In the genomic region with DNA sequence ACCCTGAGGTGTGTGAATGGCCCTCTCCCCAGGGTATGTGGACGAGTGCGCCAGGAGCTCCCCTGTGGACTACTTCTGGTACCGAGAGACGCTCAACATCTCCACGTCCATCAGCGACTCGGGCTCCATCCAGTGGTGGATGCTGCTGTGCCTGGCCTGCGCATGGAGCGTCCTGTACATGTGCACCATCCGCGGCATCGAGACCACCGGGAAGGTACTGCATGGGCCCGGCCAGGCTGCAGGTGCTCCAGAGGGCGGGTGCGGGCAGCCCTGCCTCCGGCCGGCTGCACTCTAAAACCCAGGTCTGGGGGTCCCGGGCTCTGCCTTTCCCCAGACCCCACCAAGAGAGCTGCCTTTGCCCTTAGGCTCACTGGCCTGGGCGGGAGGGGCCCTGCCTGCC, we compare ENCODE assay signal across 19 cellular contexts. TPM values are rescaled to one million over a fixed set of nuclear protein-coding genes. Genes with fewer than 3 reads are reported as not detected.
DNase-seq lines count a peak whose midpoint lies in the region; ATAC-seq, FAIRE-seq and TF ChIP-seq lines count a peak whose summit lies in the region.
"Had no signal": no experiment of that assay in that cellular context is flagged by ENCODE, and none has a peak within 500 bp of the region (broad histone marks: within the 10 kb centered on the region; RNA-seq: fewer than 3 reads in every experiment).

No MANE protein-coding gene starts in this region.

- H3K4me3 ChIP-seq in RWPE2 (ENCODE audit: severe bottlenecking) (no peak overlapping the region), HepG2 (replicated peaks in 1 of 3; ENCODE audit: insufficient read depth in 1 of 3, low read depth in 2 of 3, low read length in 3 of 3) (no peak overlapping the region), spleen (no peak overlapping the region)
- H3K4me3 ChIP-seq: GM23338 had no signal

- H3K9ac ChIP-seq in HepG2 (ENCODE audit: insufficient read depth, low read depth, low read length): no peak overlapping the region

- TF ChIP-seq RAD21 in HepG2 (CRISPR knock-in tag; IDR thresholded peaks at IDR 0.05): no peak

- no peak for TF ChIP-seq EP300 in HepG2 (IDR thresholded peaks at IDR 0.05; ENCODE audit: low read depth in 2 of 2, low read length in 2 of 2)
- no peak for TF ChIP-seq EP300 in HepG2 (CRISPR knock-in tag; IDR thresholded peaks at IDR 0.05; ENCODE audit: borderline replicate concordance)

- TF ChIP-seq POLR2A in HepG2 (IDR thresholded peaks at IDR 0.05; ENCODE audit: insufficient read depth in 1 of 2, low read depth in 2 of 2, low read length in 2 of 2) (no peak), spleen (IDR thresholded peaks at IDR 0.05) (no peak)

- CTCF ChIA-PET in HepG2 (lab: Yijun Ruan, JAX; ENCODE audit: low intra/inter-chr PET ratio, low total read pairs): no interaction called here

- H3K4me2 ChIP-seq in HepG2 (ENCODE audit: low read depth, low read length): no peak overlapping the region
- H3K4me2 ChIP-seq: GM23338 had no signal

- POLR2A ChIA-PET in HepG2 (lab: Yijun Ruan, JAX): no interaction called here

- H3K79me2 ChIP-seq in HepG2 (ENCODE audit: insufficient read depth, low read length): no peaks in the 10 kb centered on the region

- H3K9me3 ChIP-seq in RWPE2 (ENCODE audit: severe bottlenecking) (no peaks in the 10 kb centered on the region), HepG2 (ENCODE audit: low read length) (no peaks in the 10 kb centered on the region), spleen (peaks cover 0 to 5% (median 0%) of the 10 kb centered on the region in 8 donors)

- ATAC-seq in RWPE2 (ENCODE audit: low read depth) (no peak), HepG2 (no peak), sciatic nerve (no peak), HG02885 (IDR thresholded peaks at IDR 0.05; ENCODE audit: poor library complexity, unreplicated experiment) (no peak)
- ATAC-seq: CD8-positive, alpha-beta T cell; GM23338 had no signal

- intact Hi-C loops in HepG2 (cut with micrococcal nuclease; ENCODE audit: unreplicated experiment): no loop called here
- intact Hi-C loops in spleen (cut with DNase I; ENCODE audit: low total_unique reads): no loop called here
- intact Hi-C loops in sciatic nerve (cut with DNase I): no loop called here

- no peak overlapping the region for H3K27ac ChIP-seq in 22Rv1
- H3K27ac ChIP-seq in RWPE2 (ENCODE audit: poor library complexity, severe bottlenecking): no peak overlapping the region
- no peak overlapping the region for H3K27ac ChIP-seq in HepG2 (ENCODE audit: extremely low read length, insufficient read depth, low read length)
- no peak overlapping the region for H3K27ac ChIP-seq in spleen

- whole genome bisulfite sequencing in HepG2 (ENCODE audit: low lambda C conversion rate): 56% methylated on average over 8 of the region's 20 CpGs
- 90 to 100% (median 92%) methylated on average over 7 to 20 of the region's 20 CpGs for WGBS in spleen, 5 donors

- BruUV-seq in HepG2 (replicated peaks; lab: Mats Ljungman, UMichigan): no TSS peak

- H3K36me3 ChIP-seq in RWPE2 (ENCODE audit: low read depth) (no peaks in the 10 kb centered on the region), HepG2 (replicated peaks in 1 of 2; ENCODE audit: control insufficient read depth in 1 of 2, insufficient read depth in 2 of 2, low read length in 2 of 2) (no peaks in the 10 kb centered on the region), spleen (no peaks in the 10 kb centered on the region)

- TF ChIP-seq CTCF in 22Rv1 (IDR thresholded peaks at IDR 0.05): peak; percentile 11; the same call in 1 of the 2 replicates
- no peak for TF ChIP-seq CTCF in RWPE2 (IDR thresholded peaks at IDR 0.05; ENCODE audit: poor library complexity, severe bottlenecking)
- peak; percentile 30; the same call in 1 of the 2 replicates for TF ChIP-seq CTCF in HepG2 (CRISPR knock-in tag; IDR thresholded peaks at IDR 0.05)
- no peak for TF ChIP-seq CTCF in spleen (IDR thresholded peaks at IDR 0.05 in 8 of 11, conservative IDR thresholded peaks at IDR 0.05 in 3 of 11)

- H3K4me1 ChIP-seq in RWPE2 (ENCODE audit: insufficient read depth, poor library complexity, severe bottlenecking) (no peaks in the 10 kb centered on the region), HepG2 (ENCODE audit: insufficient read depth, low read length) (no peaks in the 10 kb centered on the region), spleen (no peaks in the 10 kb centered on the region)

- FAIRE-seq in HepG2 (lab: Jason Lieb, UNC): no peak
- FAIRE-seq: D721Med, G401.6 had no signal

- in situ Hi-C loops in HepG2 (cut with HindIII; ENCODE audit: extremely low pct_ligation_motif_present, low pct_unique_long_range_greater_than_20kb): no loop called here

- H4K20me1 ChIP-seq in HepG2 (ENCODE audit: insufficient read depth, low read length): no peaks in the 10 kb centered on the region

- DNase-seq in RWPE2 (ENCODE audit: low spot score) (peak; percentile 68), HepG2 (ENCODE audit: low spot score) (no peak), spleen (peak; percentile 54), sciatic nerve (ENCODE audit: low spot score) (no peak)
- DNase-seq: CD8-positive, alpha-beta T cell; COR-L47; DMS153; DMS79 treated with DMSO at 0.1 percent for 48 hours; EL; H9 had no signal

- no peak overlapping the region for H2AFZ ChIP-seq in HepG2 (ENCODE audit: low read length)
- H2AFZ ChIP-seq: GM23338 had no signal

- no peaks in the 10 kb centered on the region for H3K27me3 ChIP-seq in RWPE2 (ENCODE audit: insufficient read depth, poor library complexity, severe bottlenecking)
- H3K27me3 ChIP-seq in HepG2 (ENCODE audit: control insufficient read depth in 1 of 2, insufficient read depth in 2 of 2, low read length in 2 of 2): peaks cover 13 to 28% of the 10 kb centered on the region in 2 experiments; a peak in 4 of 5 replicates
- H3K27me3 ChIP-seq in spleen (replicated peaks in 1 of 7): peaks cover 0 to 47% (median 0%) of the 10 kb centered on the region in 7 donors

TF ChIP-seq in HepG2, 621 proteins besides CTCF, POLR2A, EP300 and RAD21 (continues in another document):
- no peak for TF ChIP-seq ZNF430 (CRISPR knock-in tag; IDR thresholded peaks at IDR 0.05)
- no peak for TF ChIP-seq RCOR2 (CRISPR knock-in tag; IDR thresholded peaks at IDR 0.05)
- TF ChIP-seq ZKSCAN1 (IDR thresholded peaks at IDR 0.05; ENCODE audit: low read length): no peak
- no peak for TF ChIP-seq ZNF256 (CRISPR knock-in tag; conservative IDR thresholded peaks at IDR 0.05)
- TF ChIP-seq ZMYM3 (CRISPR knock-in tag; IDR thresholded peaks at IDR 0.05): no peak

RNA-seq across cellular contexts. Expression of a gene that starts 10.9 kb away (rescaled TPM):
- total RNA-seq in HepG2 (2016; rRNA removed; fragmentation: Illumina TruSeq; extraction: Trizol) (0.02 TPM in 1 of 2 replicates, not detected in the other), spleen (under 1 TPM in 1 of 7 donors, not detected in 6; 0.50 TPM), sciatic nerve (0.09 TPM)
- total RNA-seq in HepG2 (2016; cell fraction: cytosol; rRNA removed; fragmentation: Illumina TruSeq; extraction: Trizol; ENCODE audit: low read depth): not detected in 2 replicates
- total RNA-seq in HepG2 (2016; cell fraction: insoluble cytoplasmic fraction; rRNA removed; fragmentation: Illumina TruSeq; extraction: Trizol): 0.06 TPM in 1 of 2 replicates, not detected in the other
- not detected in 2 replicates for total RNA-seq in HepG2 (2016; cell fraction: membrane; rRNA removed; fragmentation: Illumina TruSeq; extraction: Trizol)
- total RNA-seq in HepG2 (2016; cell fraction: nucleus; rRNA removed; fragmentation: Illumina TruSeq; extraction: Trizol): not detected in 2 replicates
- polyA plus RNA-seq in HepG2 (2011; rRNA removed) (0.01 TPM in 1 of 2 replicates, not detected in the other), spleen (under 1 TPM in 1 of 3 donors, not detected in 2; under 0.01 TPM)
- 0.01 TPM in 1 of 2 replicates, not detected in the other for polyA plus RNA-seq in HepG2 (2011; cell fraction: cytosol; rRNA removed)
- polyA plus RNA-seq in HepG2 (2011; cell fraction: nucleus; rRNA removed): 0.06 and 0.07 TPM in 2 replicates
- not detected in 2 replicates for polyA plus RNA-seq in HepG2 (2012)
- not detected in 2 replicates for polyA plus RNA-seq in HepG2 (2016; cell fraction: cytosol; fragmentation: Illumina TruSeq; extraction: Trizol; ENCODE audit: low read depth)
- not detected in 2 replicates for polyA plus RNA-seq in HepG2 (2016; cell fraction: insoluble cytoplasmic fraction; fragmentation: Illumina TruSeq; extraction: Trizol; ENCODE audit: low read depth)
- polyA plus RNA-seq in HepG2 (2016; cell fraction: membrane; fragmentation: Illumina TruSeq; extraction: Trizol; ENCODE audit: low read depth): not detected in 2 replicates
- 0.08 TPM in 1 of 2 replicates, not detected in the other for polyA plus RNA-seq in HepG2 (2016; cell fraction: nucleus; fragmentation: Illumina TruSeq; extraction: Trizol; ENCODE audit: insufficient read depth, low read depth)
- 0.02 and 0.12 TPM in 2 replicates for polyA minus RNA-seq in HepG2 (2011; rRNA and poly(A)+ RNA removed; ENCODE audit: low replicate concordance)
- 0.09 TPM in 1 of 2 replicates, not detected in the other for polyA minus RNA-seq in HepG2 (2011; cell fraction: cytosol; rRNA and poly(A)+ RNA removed)
- not detected in 2 replicates for polyA minus RNA-seq in HepG2 (2011; cell fraction: nucleus; rRNA and poly(A)+ RNA removed)
- total RNA-seq: A673; CD8-positive, alpha-beta T cell; GM23338; H9; HT-29 had no signal
- polyA plus RNA-seq: BJ, CD14-positive monocyte, GM23338 had no signal

RNA-seq across cellular contexts. Expression of a gene that starts 12.9 kb away (rescaled TPM):
- total RNA-seq in HepG2 (2016; rRNA removed; fragmentation: Illumina TruSeq; extraction: Trizol): not detected in 2 replicates
- not detected in 2 replicates for total RNA-seq in HepG2 (2016; cell fraction: cytosol; rRNA removed; fragmentation: Illumina TruSeq; extraction: Trizol; ENCODE audit: low read depth)
- not detected in 2 replicates for total RNA-seq in HepG2 (2016; cell fraction: insoluble cytoplasmic fraction; rRNA removed; fragmentation: Illumina TruSeq; extraction: Trizol)
- total RNA-seq in HepG2 (2016; cell fraction: membrane; rRNA removed; fragmentation: Illumina TruSeq; extraction: Trizol): not detected in 2 replicates
- total RNA-seq in HepG2 (2016; cell fraction: nucleus; rRNA removed; fragmentation: Illumina TruSeq; extraction: Trizol): not detected in 2 replicates
- not detected in 2 replicates for polyA plus RNA-seq in HepG2 (2011; rRNA removed)
- not detected in 2 replicates for polyA plus RNA-seq in HepG2 (2011; cell fraction: cytosol; rRNA removed)
- not detected in 2 replicates for polyA plus RNA-seq in HepG2 (2011; cell fraction: nucleus; rRNA removed)
- not detected in 2 replicates for polyA plus RNA-seq in HepG2 (2012)
- not detected in 2 replicates for polyA plus RNA-seq in HepG2 (2016; cell fraction: cytosol; fragmentation: Illumina TruSeq; extraction: Trizol; ENCODE audit: low read depth)
- polyA plus RNA-seq in HepG2 (2016; cell fraction: insoluble cytoplasmic fraction; fragmentation: Illumina TruSeq; extraction: Trizol; ENCODE audit: low read depth): not detected in 2 replicates
- polyA plus RNA-seq in HepG2 (2016; cell fraction: membrane; fragmentation: Illumina TruSeq; extraction: Trizol; ENCODE audit: low read depth): not detected in 2 replicates
- not detected in 2 replicates for polyA plus RNA-seq in HepG2 (2016; cell fraction: nucleus; fragmentation: Illumina TruSeq; extraction: Trizol; ENCODE audit: insufficient read depth, low read depth)
- not detected in 2 replicates for polyA minus RNA-seq in HepG2 (2011; rRNA and poly(A)+ RNA removed; ENCODE audit: low replicate concordance)
- polyA minus RNA-seq in HepG2 (2011; cell fraction: cytosol; rRNA and poly(A)+ RNA removed): not detected in 2 replicates
- polyA minus RNA-seq in HepG2 (2011; cell fraction: nucleus; rRNA and poly(A)+ RNA removed): not detected in 2 replicates
- total RNA-seq in spleen: not detected
- polyA plus RNA-seq in spleen: not detected
- not detected for total RNA-seq in sciatic nerve
- total RNA-seq: A673; CD8-positive, alpha-beta T cell; GM23338; H9; HT-29 had no signal
- polyA plus RNA-seq: BJ, CD14-positive monocyte, GM23338 had no signal

Comparison
In these comparisons a context has a peak if more than half of its experiments do, and no peak if none do; other contexts are left out.
1. CTCF ChIP-seq: peak in 22Rv1 (single experiment) and HepG2 (single experiment); none in RWPE2 (single experiment) and spleen (0 of 11).
2. DNase-seq: peak in RWPE2 (single experiment) and spleen (single experiment); none in HepG2 (single experiment) and sciatic nerve (single experiment).